ENCODE assay signal across 10 cellular contexts in genomic region chr20:10047427-10047826, GRCh38. TPM values are rescaled to one million over a fixed set of nuclear protein-coding genes. Genes with fewer than 3 reads are reported as not detected.
DNase-seq lines count a peak whose midpoint lies in the region; ATAC-seq, FAIRE-seq and TF ChIP-seq lines count a peak whose summit lies in the region.
"Had no signal": no experiment of that assay in that cellular context is flagged by ENCODE, and none has a peak within 500 bp of the region (broad histone marks: within the 10 kb centered on the region; RNA-seq: fewer than 3 reads in every experiment).

No MANE protein-coding gene starts in this region.

- H2AFZ ChIP-seq in DND-41 (ENCODE audit: low read depth, low read length), result no peak overlapping the region

- H3K4me3 ChIP-seq in DND-41 (ENCODE audit: low read depth in 1 of 2, low read length in 2 of 2), result no peak overlapping the region
- no peak overlapping the region for H3K4me3 ChIP-seq in upper lobe of left lung
- H3K4me3 ChIP-seq: prostate gland had no signal

- no peak for TF ChIP-seq EP300 in upper lobe of left lung (IDR thresholded peaks at IDR 0.05)

- no peak overlapping the region for H3K4me2 ChIP-seq in DND-41 (ENCODE audit: insufficient read depth, low read length)

- TF ChIP-seq POLR2A in upper lobe of left lung (IDR thresholded peaks at IDR 0.05), result no peak

- ATAC-seq in DND-41 (ENCODE audit: insufficient read depth, low read depth) (no peak), GM18907 (IDR thresholded peaks at IDR 0.05; ENCODE audit: unreplicated experiment) (no peak), upper lobe of left lung (ENCODE audit: low FRiP score in 2 of 2) (no peak)

- H3K27ac ChIP-seq in DND-41 (ENCODE audit: low read length), result no peak overlapping the region
- H3K27ac ChIP-seq in angular gyrus (ENCODE audit: low read depth, low read length), result peak overlapping the region; percentile 66
- H3K27ac ChIP-seq in upper lobe of left lung, result no peak overlapping the region
- H3K27ac ChIP-seq: prostate gland had no signal

- 49 to 51% methylated on average over 4 of the region's 4 CpGs for WGBS in upper lobe of left lung, 2 donors

- H3K27me3 ChIP-seq in DND-41 (ENCODE audit: insufficient read depth, low read length, poor library complexity) (peaks cover 9% of the 10 kb centered on the region), upper lobe of left lung (no peaks in the 10 kb centered on the region)

- H3K79me2 ChIP-seq in DND-41 (ENCODE audit: insufficient read depth, low read length), result no peaks in the 10 kb centered on the region

- DNase-seq in DND-41 (no peak), HT-29 (ENCODE audit: low spot score) (peak; percentile 15), upper lobe of left lung (no peak), OCI-M2 (lab: John Stamatoyannopoulos, UW; ENCODE audit: unreplicated experiment) (no peak)
- DNase-seq: activated CD8-positive, alpha-beta memory T cell treated with anti-CD3 and anti-CD28 coated beads for 24 hours; cerebellar nuclear complex had no signal

- H3K4me1 ChIP-seq in DND-41 (ENCODE audit: insufficient read depth, low read length) (no peaks in the 10 kb centered on the region), upper lobe of left lung (no peaks in the 10 kb centered on the region)
- H3K4me1 ChIP-seq: prostate gland had no signal

- FAIRE-seq in islet of Langerhans (lab: Jason Lieb, UNC), result peak; percentile 9

- no peak overlapping the region for H3K9ac ChIP-seq in DND-41 (ENCODE audit: low read depth, low read length)

- TF ChIP-seq CTCF in DND-41 (IDR thresholded peaks at IDR 0.05; ENCODE audit: borderline replicate concordance, extremely low read depth, low read length, poor library complexity, severe bottlenecking) (peak; percentile 17), upper lobe of left lung (IDR thresholded peaks at IDR 0.05) (no peak)

- H4K20me1 ChIP-seq in DND-41 (ENCODE audit: insufficient read depth, low read length), result no peaks in the 10 kb centered on the region

- no peaks in the 10 kb centered on the region for H3K36me3 ChIP-seq in DND-41 (ENCODE audit: insufficient read depth, low read length)
- no peaks in the 10 kb centered on the region for H3K36me3 ChIP-seq in upper lobe of left lung
- H3K36me3 ChIP-seq: prostate gland had no signal

- H3K9me3 ChIP-seq in DND-41 (ENCODE audit: insufficient read depth, low read length, severe bottlenecking), result no peaks in the 10 kb centered on the region
- no peaks in the 10 kb centered on the region for H3K9me3 ChIP-seq in upper lobe of left lung
- H3K9me3 ChIP-seq: prostate gland had no signal

RNA-seq across cellular contexts. Expression of gene ANKEF1, which starts 12.6 kb away (rescaled TPM):
- 4.6 and 6.8 TPM in 2 replicates for total RNA-seq in HT-29 (2014; rRNA removed; shearing (Covaris generic))
- 1 to 10 TPM; 1.0 to 7.5 (median 3.5) TPM for total RNA-seq in upper lobe of left lung
